ENCODE assay signal across 19 cellular contexts in the genomic region with DNA sequence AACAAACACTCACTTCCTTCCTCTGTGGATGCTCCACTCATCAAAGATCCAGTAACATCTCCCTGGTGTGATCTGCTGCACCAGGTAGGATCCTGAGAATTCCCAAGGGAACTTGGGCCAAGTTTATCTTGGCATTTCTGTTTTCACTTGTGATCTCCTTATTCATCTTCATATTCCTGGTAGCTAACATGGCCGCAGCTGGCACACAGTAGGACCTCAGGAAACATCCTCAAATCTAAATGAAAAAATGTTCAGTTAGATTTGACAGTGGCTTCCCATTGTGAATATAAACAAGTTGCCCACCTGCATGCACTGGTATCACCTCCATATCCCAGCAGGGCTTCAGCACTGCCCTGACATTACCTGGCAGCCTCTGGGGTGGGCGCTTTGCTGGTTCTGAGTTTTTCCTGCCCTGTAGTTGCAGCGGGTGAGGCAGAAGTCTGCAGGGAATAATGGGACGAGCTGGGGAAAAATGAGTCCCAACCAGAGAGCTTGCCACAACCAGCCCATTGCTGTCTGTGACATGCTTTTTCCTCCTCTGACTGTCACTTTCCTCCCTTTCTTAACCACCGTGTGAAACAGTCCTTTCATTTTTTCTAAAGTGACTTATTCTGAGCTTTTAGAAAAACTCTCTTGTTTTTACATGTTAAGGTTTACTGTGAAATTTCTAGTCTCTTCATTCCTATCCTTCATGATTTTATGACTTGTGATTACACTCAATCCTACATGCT. TPM values are rescaled to one million over a fixed set of nuclear protein-coding genes. Genes with fewer than 3 reads are reported as not detected.
DNase-seq lines count a peak whose midpoint lies in the region; ATAC-seq and TF ChIP-seq lines count a peak whose summit lies in the region.
"Had no signal": no experiment of that assay in that cellular context is flagged by ENCODE, and none has a peak within 500 bp of the region (broad histone marks: within the 10 kb centered on the region; RNA-seq: fewer than 3 reads in every experiment).

No MANE protein-coding gene starts in this region.

- H3K36me3 Mint-ChIP-seq in activated CD4-positive, alpha-beta T cell treated with anti-CD3 and anti-CD28 coated beads for 36 hours (ENCODE audit: low read depth): no peaks in the 10 kb centered on the region
- no peaks in the 10 kb centered on the region for H3K36me3 Mint-ChIP-seq in activated CD4-positive, alpha-beta T cell treated with anti-CD3 and anti-CD28 coated beads, Interleukin-2, amount 10 ng/mL, durations not matched to agents 7 days and 5 days (ENCODE audit: low read depth)
- H3K36me3 Mint-ChIP-seq in stimulated activated effector memory CD8-positive, alpha-beta T cell treated with anti-CD3 and anti-CD28 coated beads, Interleukin-12 subunit alpha, Interleukin-12 subunit beta, amount 100 ng/mL, for 72 hours: no peaks in the 10 kb centered on the region
- H3K36me3 Mint-ChIP-seq: CD8-positive, alpha-beta memory T cell; natural killer cell; stimulated activated memory B cell treated with anti-CD40 and anti-IgM and Interleukin-4, amounts not matched to agents 10 μg/mL and 1 μg/mL and 100 μg/mL, for 72 hours had no signal

- no peak for TF ChIP-seq CTCF in RWPE1 (conservative IDR thresholded peaks at IDR 0.05; ENCODE audit: low read depth)
- no peak for TF ChIP-seq CTCF in epithelial cell of esophagus (IDR thresholded peaks at IDR 0.05; ENCODE audit: insufficient read depth, low read depth, low read length, missing control alignments)

- H3K27ac ChIP-seq in RWPE1: peak overlapping the region; percentile 52
- no peak overlapping the region for H3K27ac ChIP-seq in effector memory CD4-positive, alpha-beta T cell (ENCODE audit: insufficient read depth, low read length, poor library complexity, severe bottlenecking)

- H3K27me3 Mint-ChIP-seq in activated CD4-positive, alpha-beta T cell treated with anti-CD3 and anti-CD28 coated beads for 36 hours: peaks cover 7% of the 10 kb centered on the region
- peaks cover 8% of the 10 kb centered on the region for H3K27me3 Mint-ChIP-seq in activated CD4-positive, alpha-beta T cell treated with anti-CD3 and anti-CD28 coated beads, Interleukin-2, amount 10 ng/mL, durations not matched to agents 7 days and 5 days

- ATAC-seq in activated CD4-positive, alpha-beta T cell treated with anti-CD3 and anti-CD28 coated beads for 36 hours: peak; percentile 61
- peak; percentile 83 for ATAC-seq in stimulated activated effector memory CD8-positive, alpha-beta T cell treated with anti-CD3 and anti-CD28 coated beads, Interleukin-12 subunit alpha, Interleukin-12 subunit beta, amount 100 ng/mL, for 72 hours
- no peak for ATAC-seq in GM18519 (IDR thresholded peaks at IDR 0.05; ENCODE audit: low FRiP score, unreplicated experiment)
- ATAC-seq: heart right ventricle; natural killer cell; stimulated activated memory B cell treated with anti-CD40 and anti-IgM and Interleukin-4, amounts not matched to agents 10 μg/mL and 1 μg/mL and 100 μg/mL, for 72 hours had no signal

- H3K4me1 ChIP-seq in HAP-1: no peaks in the 10 kb centered on the region
- H3K4me1 ChIP-seq in effector memory CD4-positive, alpha-beta T cell (ENCODE audit: control insufficient read depth, insufficient read depth, low read length, poor library complexity, severe bottlenecking): no peaks in the 10 kb centered on the region

- no peaks in the 10 kb centered on the region for H3K9me3 ChIP-seq in HAP-1
- H3K9me3 ChIP-seq in effector memory CD4-positive, alpha-beta T cell (ENCODE audit: control insufficient read depth, low read length): no peaks in the 10 kb centered on the region
- H3K9me3 ChIP-seq: heart right ventricle had no signal

- H3K27me3 ChIP-seq in HAP-1 (ENCODE audit: low read depth): no peaks in the 10 kb centered on the region
- H3K27me3 ChIP-seq in effector memory CD4-positive, alpha-beta T cell (replicated peaks; ENCODE audit: control insufficient read depth, insufficient read depth, low read length, poor library complexity, severe bottlenecking): no peaks in the 10 kb centered on the region
- H3K27me3 ChIP-seq: heart right ventricle had no signal

- CTCF ChIA-PET in activated CD4-positive, alpha-beta T cell treated with anti-CD3 and anti-CD28 coated beads for 36 hours (lab: Charles Lee): interaction anchor here (1.2 to 1.6 kb wide), 2 partner anchors 10 kb away, joined by 4 read pairs; partner anchors contain the start of gene DSTN
- CTCF ChIA-PET in activated CD4-positive, alpha-beta T cell treated with anti-CD3 and anti-CD28 coated beads, Interleukin-2, amount 10 ng/mL, durations not matched to agents 7 days and 5 days (lab: Charles Lee): interaction anchor here (1.8 kb wide), 1 partner anchor 10 kb away, joined by 7 read pairs; the partner anchor contains the start of gene DSTN
- CTCF ChIA-PET in RWPE1 (lab: Yijun Ruan, JAX): interaction anchor here (0.7 kb wide), 1 partner anchor 454 kb away, joined by 3 read pairs; no protein-coding TSS in a partner anchor

- peak overlapping the region; percentile 82 for H3K27ac Mint-ChIP-seq in activated CD4-positive, alpha-beta T cell treated with anti-CD3 and anti-CD28 coated beads for 36 hours
- H3K27ac Mint-ChIP-seq in activated CD4-positive, alpha-beta T cell treated with anti-CD3 and anti-CD28 coated beads, Interleukin-2, amount 10 ng/mL, durations not matched to agents 7 days and 5 days: no peak overlapping the region
- peak overlapping the region; percentile 77 for H3K27ac Mint-ChIP-seq in stimulated activated effector memory CD8-positive, alpha-beta T cell treated with anti-CD3 and anti-CD28 coated beads, Interleukin-12 subunit alpha, Interleukin-12 subunit beta, amount 100 ng/mL, for 72 hours
- H3K27ac Mint-ChIP-seq: CD8-positive, alpha-beta memory T cell; natural killer cell; stimulated activated memory B cell treated with anti-CD40 and anti-IgM and Interleukin-4, amounts not matched to agents 10 μg/mL and 1 μg/mL and 100 μg/mL, for 72 hours had no signal

- H3K4me3 Mint-ChIP-seq in activated CD4-positive, alpha-beta T cell treated with anti-CD3 and anti-CD28 coated beads for 36 hours: peak overlapping the region; percentile 10
- no peak overlapping the region for H3K4me3 Mint-ChIP-seq in activated CD4-positive, alpha-beta T cell treated with anti-CD3 and anti-CD28 coated beads, Interleukin-2, amount 10 ng/mL, durations not matched to agents 7 days and 5 days
- peak overlapping the region; percentile 4 for H3K4me3 Mint-ChIP-seq in stimulated activated effector memory CD8-positive, alpha-beta T cell treated with anti-CD3 and anti-CD28 coated beads, Interleukin-12 subunit alpha, Interleukin-12 subunit beta, amount 100 ng/mL, for 72 hours
- H3K4me3 Mint-ChIP-seq: central memory CD8-positive, alpha-beta T cell; natural killer cell; stimulated activated memory B cell treated with anti-CD40 and anti-IgM and Interleukin-4, amounts not matched to agents 10 μg/mL and 1 μg/mL and 100 μg/mL, for 72 hours had no signal

- in situ Hi-C loops in HAP-1 (cut with MboI; ENCODE audit: low sequenced_read_pairs): no loop called here

- H3K4me1 Mint-ChIP-seq in activated CD4-positive, alpha-beta T cell treated with anti-CD3 and anti-CD28 coated beads for 36 hours: peaks cover 41% of the 10 kb centered on the region
- H3K4me1 Mint-ChIP-seq in activated CD4-positive, alpha-beta T cell treated with anti-CD3 and anti-CD28 coated beads, Interleukin-2, amount 10 ng/mL, durations not matched to agents 7 days and 5 days: peaks cover 21% of the 10 kb centered on the region
- H3K4me1 Mint-ChIP-seq in stimulated activated effector memory CD8-positive, alpha-beta T cell treated with anti-CD3 and anti-CD28 coated beads, Interleukin-12 subunit alpha, Interleukin-12 subunit beta, amount 100 ng/mL, for 72 hours: peaks cover 25% of the 10 kb centered on the region
- H3K4me1 Mint-ChIP-seq: central memory CD8-positive, alpha-beta T cell; natural killer cell; stimulated activated memory B cell treated with anti-CD40 and anti-IgM and Interleukin-4, amounts not matched to agents 10 μg/mL and 1 μg/mL and 100 μg/mL, for 72 hours had no signal

- intact Hi-C loops in activated CD4-positive, alpha-beta T cell treated with anti-CD3 and anti-CD28 coated beads for 36 hours (cut with DNase I, micrococcal nuclease): loop anchor here (1.0 to 10.0 kb wide), 4 partner anchors 9 to 986 kb away; partner anchors contain the start of genes DSTN (in 1 of the 2) and KIF16B (in 1 of the 2)

- no peaks in the 10 kb centered on the region for H3K9me3 Mint-ChIP-seq in activated CD4-positive, alpha-beta T cell treated with anti-CD3 and anti-CD28 coated beads for 36 hours (ENCODE audit: low read depth)
- no peaks in the 10 kb centered on the region for H3K9me3 Mint-ChIP-seq in activated CD4-positive, alpha-beta T cell treated with anti-CD3 and anti-CD28 coated beads, Interleukin-2, amount 10 ng/mL, durations not matched to agents 7 days and 5 days
- no peaks in the 10 kb centered on the region for H3K9me3 Mint-ChIP-seq in stimulated activated effector memory CD8-positive, alpha-beta T cell treated with anti-CD3 and anti-CD28 coated beads, Interleukin-12 subunit alpha, Interleukin-12 subunit beta, amount 100 ng/mL, for 72 hours
- H3K9me3 Mint-ChIP-seq: CD8-positive, alpha-beta memory T cell; central memory CD8-positive, alpha-beta T cell; natural killer cell; stimulated activated memory B cell treated with anti-CD40 and anti-IgM and Interleukin-4, amounts not matched to agents 10 μg/mL and 1 μg/mL and 100 μg/mL, for 72 hours had no signal

- H3K4me3 ChIP-seq in epithelial cell of esophagus (ENCODE audit: low read length) (no peak overlapping the region), HAP-1 (no peak overlapping the region)
- no peak overlapping the region for H3K4me3 ChIP-seq in effector memory CD4-positive, alpha-beta T cell (ENCODE audit: insufficient read depth, low read depth, low read length, poor library complexity, severe bottlenecking)
- H3K4me3 ChIP-seq: heart right ventricle had no signal

- peak; percentile 48 for DNase-seq in activated CD4-positive, alpha-beta T cell treated with anti-CD3 and anti-CD28 coated beads for 36 hours
- DNase-seq in activated CD4-positive, alpha-beta T cell treated with anti-CD3 and anti-CD28 coated beads, Interleukin-2, amount 10 ng/mL, durations not matched to agents 7 days and 5 days: no peak
- DNase-seq in RWPE1 (ENCODE audit: low spot score): no peak
- peak; percentile 47 for DNase-seq in epithelial cell of esophagus (ENCODE audit: low read depth)
- no peak for DNase-seq in stimulated activated effector memory CD8-positive, alpha-beta T cell treated with anti-CD3 and anti-CD28 coated beads, Interleukin-12 subunit alpha, Interleukin-12 subunit beta, amount 100 ng/mL, for 72 hours (ENCODE audit: low spot score in 2 of 2)
- no peak for DNase-seq in HAP-1 (ENCODE audit: low spot score in 2 of 2)
- DNase-seq in effector memory CD4-positive, alpha-beta T cell: no peak
- DNase-seq: activated naive CD4-positive, alpha-beta T cell treated with Interleukin-2 at 50 U/mL for 16 hours; CD8-positive, alpha-beta memory T cell; GOT3; heart right ventricle; natural killer cell; NCI-H1048; NCI-H2227 treated with DMSO at 0.1 percent for 48 hours; retina; stimulated activated CD4-positive, alpha-beta T cell treated with anti-CD3 and anti-CD28 coated beads, Interleukin-4, amount 100 ng/mL, for 1 hour had no signal

- H3K36me3 ChIP-seq in HAP-1 (replicated peaks): no peaks in the 10 kb centered on the region
- no peaks in the 10 kb centered on the region for H3K36me3 ChIP-seq in effector memory CD4-positive, alpha-beta T cell (ENCODE audit: control insufficient read depth, insufficient read depth, low read length)
- H3K36me3 ChIP-seq: heart right ventricle had no signal

- POLR2A ChIA-PET in activated CD4-positive, alpha-beta T cell treated with anti-CD3 and anti-CD28 coated beads for 36 hours (lab: Charles Lee): interaction anchor here (0.6 to 1.3 kb wide), 3 partner anchors 9 to 21 kb away, joined by 3 to 4 read pairs (median 4); partner anchors contain the start of gene DSTN
- POLR2A ChIA-PET in activated CD4-positive, alpha-beta T cell treated with anti-CD3 and anti-CD28 coated beads, Interleukin-2, amount 10 ng/mL, durations not matched to agents 7 days and 5 days (lab: Charles Lee): no interaction called here
- POLR2A ChIA-PET in RWPE1 (lab: Yijun Ruan, JAX; ENCODE audit: low non-redundant PET): interaction anchor here (0.5 kb wide), 1 partner anchor 14 kb away, joined by 8 read pairs; no protein-coding TSS in a partner anchor

RNA-seq across cellular contexts. Expression of gene DSTN, which starts 9.4 kb away (rescaled TPM):
- 10 to 100 TPM; 66.2 to 68.4 TPM for total RNA-seq in activated CD4-positive, alpha-beta T cell treated with anti-CD3 and anti-CD28 coated beads for 36 hours
- total RNA-seq in activated CD4-positive, alpha-beta T cell treated with anti-CD3 and anti-CD28 coated beads, Interleukin-2, amount 10 ng/mL, durations not matched to agents 7 days and 5 days: 10 to 100 TPM; 77.4 to 83.3 TPM

RNA-seq across cellular contexts. Expression of gene BFSP1, which starts 29.3 kb away (rescaled TPM):
- under 1 TPM; 0.12 to 0.23 TPM for total RNA-seq in activated CD4-positive, alpha-beta T cell treated with anti-CD3 and anti-CD28 coated beads for 36 hours
- total RNA-seq in activated CD4-positive, alpha-beta T cell treated with anti-CD3 and anti-CD28 coated beads, Interleukin-2, amount 10 ng/mL, durations not matched to agents 7 days and 5 days: 1 to 10 TPM; 2.0 to 2.2 TPM

Comparison
In these comparisons a context has a peak if more than half of its experiments do, and no peak if none do; other contexts are left out.
1. DNase-seq: peak in activated CD4-positive, alpha-beta T cell treated with anti-CD3 and anti-CD28 coated beads for 36 hours (single experiment) and epithelial cell of esophagus (single experiment); none in activated CD4-positive, alpha-beta T cell treated with anti-CD3 and anti-CD28 coated beads, Interleukin-2, amount 10 ng/mL, durations not matched to agents 7 days and 5 days (single experiment), RWPE1 (single experiment), stimulated activated effector memory CD8-positive, alpha-beta T cell treated with anti-CD3 and anti-CD28 coated beads, Interleukin-12 subunit alpha, Interleukin-12 subunit beta, amount 100 ng/mL, for 72 hours (0 of 2), HAP-1 (0 of 2) and effector memory CD4-positive, alpha-beta T cell (0 of 3).